24 cellular contexts compared by ENCODE assay signal in the genomic region with DNA sequence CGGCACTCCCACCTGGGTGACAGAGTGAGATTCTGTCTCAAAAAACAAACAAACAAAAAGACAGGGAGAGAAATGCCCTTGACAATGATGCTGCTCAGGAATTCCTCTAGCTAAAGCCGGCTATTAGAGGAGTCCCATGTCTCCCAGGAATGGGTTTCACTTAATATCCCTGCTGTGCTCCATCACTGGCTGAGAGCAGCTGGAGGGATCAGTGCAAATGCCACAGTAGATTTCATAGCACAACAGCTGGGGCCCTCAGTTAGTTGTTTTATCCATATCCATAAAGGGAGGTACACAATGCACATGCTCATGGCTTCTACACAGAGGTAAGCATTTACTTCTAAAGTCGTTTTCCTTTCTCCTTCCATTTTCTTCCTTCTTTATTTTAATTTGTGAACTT.
"Had no signal": no experiment of that assay in that cellular context is flagged by ENCODE, and none has a peak within 500 bp of the region (broad histone marks: within the 10 kb centered on the region; RNA-seq: fewer than 3 reads in every experiment).

No MANE protein-coding gene starts in this region.

- H3K4me1 ChIP-seq: esophagus squamous epithelium, lower lobe of right lung, right lobe of liver, testis, tibial artery had no signal

- H3K27ac Mint-ChIP-seq: effector memory CD8-positive, alpha-beta T cell; memory B cell; natural killer cell; stimulated activated effector memory CD8-positive, alpha-beta T cell treated with anti-CD3 and anti-CD28 coated beads, Interleukin-12 subunit alpha, Interleukin-12 subunit beta, amount 100 ng/mL, for 72 hours; type B pancreatic cell had no signal

- H3K4me3 Mint-ChIP-seq: effector memory CD8-positive, alpha-beta T cell; memory B cell; natural killer cell; stimulated activated effector memory CD8-positive, alpha-beta T cell treated with anti-CD3 and anti-CD28 coated beads, Interleukin-12 subunit alpha, Interleukin-12 subunit beta, amount 100 ng/mL, for 72 hours; type B pancreatic cell had no signal

- H3K27me3 Mint-ChIP-seq: effector memory CD8-positive, alpha-beta T cell; memory B cell; type B pancreatic cell had no signal

- H3K4me2 ChIP-seq: smooth muscle cell had no signal

- H3K9me3 ChIP-seq: esophagus squamous epithelium, lower lobe of right lung, ovary, right lobe of liver, testis, tibial artery had no signal

- H3K36me3 Mint-ChIP-seq: memory B cell; stimulated activated effector memory CD8-positive, alpha-beta T cell treated with anti-CD3 and anti-CD28 coated beads, Interleukin-12 subunit alpha, Interleukin-12 subunit beta, amount 100 ng/mL, for 72 hours; type B pancreatic cell had no signal

- DNase-seq: cortex of kidney; effector memory CD8-positive, alpha-beta T cell; erythroblast; esophagus squamous epithelium; foreskin melanocyte; head of caudate nucleus; left ventricle myocardium superior; lower lobe of right lung; natural killer cell; occipital lobe; ovary; posterior cingulate gyrus; right lobe of liver; stimulated activated CD4-positive, alpha-beta T cell treated with anti-CD3 and anti-CD28 coated beads, Interleukin-12 subunit alpha, Interleukin-12 subunit beta, amount 100 ng/mL, for 4 hours; stimulated activated CD4-positive, alpha-beta T cell treated with anti-CD3 and anti-CD28 coated beads, Interleukin-1b, Interleukin-23, amount 100 ng/mL, for 48 hours; stimulated activated CD4-positive, alpha-beta T cell treated with anti-CD3 and anti-CD28 coated beads, Interleukin-4, amount 100 ng/mL, for 1 hour; stimulated activated naive CD4-positive, alpha-beta T cell treated with Interleukin-2 at 50 U/mL for 16 hours; substantia nigra; testis; tibial artery had no signal

- H3K4me3 ChIP-seq: esophagus squamous epithelium, lower lobe of right lung, ovary, right lobe of liver, smooth muscle cell, testis, tibial artery had no signal

- H3K36me3 ChIP-seq: esophagus squamous epithelium, lower lobe of right lung, ovary, right lobe of liver, tibial artery had no signal

- H3K4me1 Mint-ChIP-seq: memory B cell; natural killer cell; stimulated activated effector memory CD8-positive, alpha-beta T cell treated with anti-CD3 and anti-CD28 coated beads, Interleukin-12 subunit alpha, Interleukin-12 subunit beta, amount 100 ng/mL, for 72 hours had no signal

- ATAC-seq: effector memory CD8-positive, alpha-beta T cell; left ventricle myocardium superior; lower lobe of right lung; natural killer cell; right lobe of liver; stimulated activated effector memory CD8-positive, alpha-beta T cell treated with anti-CD3 and anti-CD28 coated beads, Interleukin-12 subunit alpha, Interleukin-12 subunit beta, amount 100 ng/mL, for 72 hours had no signal

- H3K27me3 ChIP-seq: esophagus squamous epithelium, ovary, right lobe of liver, testis, tibial artery had no signal

- H3K27ac ChIP-seq: esophagus squamous epithelium, lower lobe of right lung, ovary, right lobe of liver, testis, tibial artery had no signal
